2 cellular contexts compared by ENCODE assay signal in the genomic region with DNA sequence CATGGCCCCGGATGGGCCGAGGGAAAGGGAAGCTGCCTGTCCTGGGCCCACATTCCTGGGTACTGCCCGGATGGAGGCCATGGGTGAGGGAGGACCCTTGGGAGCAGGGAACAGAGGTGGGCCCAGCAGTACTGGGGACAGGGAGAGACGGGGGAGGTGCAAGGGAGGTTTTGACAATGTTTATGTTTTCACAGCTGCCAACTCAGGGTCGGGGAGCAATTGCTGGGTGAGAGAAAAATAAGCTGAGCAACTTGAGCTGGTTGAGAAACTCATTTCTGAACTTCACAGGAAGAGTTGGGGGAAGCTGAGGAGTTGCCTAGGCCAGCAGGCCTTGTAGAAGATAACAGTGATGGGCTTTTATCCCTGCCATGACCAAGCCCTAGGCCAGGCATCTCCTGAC.
TF ChIP-seq lines count a peak whose summit lies in the region.

No MANE protein-coding gene starts in this region.

TF ChIP-seq in IMR-90, 13 proteins besides CTCF, POLR2A, EP300 and RAD21:
- no peak for TF ChIP-seq MAZ (IDR thresholded peaks at IDR 0.05; ENCODE audit: borderline replicate concordance, low read depth, low read length)
- no peak for TF ChIP-seq MXI1 (IDR thresholded peaks at IDR 0.05; ENCODE audit: borderline replicate concordance, low read depth, low read length)
- TF ChIP-seq BHLHE40 (IDR thresholded peaks at IDR 0.05; ENCODE audit: low read depth, low read length): no peak
- TF ChIP-seq RCOR1 (IDR thresholded peaks at IDR 0.05; ENCODE audit: insufficient replicate concordance, low read length): no peak
- no peak for TF ChIP-seq RFX5 (IDR thresholded peaks at IDR 0.05; ENCODE audit: low read depth, low read length)
- no peak for TF ChIP-seq NFE2L2 (IDR thresholded peaks at IDR 0.05; ENCODE audit: low read depth, low read length)
- TF ChIP-seq FOS (IDR thresholded peaks at IDR 0.05; ENCODE audit: low read depth, low read length): no peak
- TF ChIP-seq CHD1 (IDR thresholded peaks at IDR 0.05; ENCODE audit: low read depth, low read length): no peak
- TF ChIP-seq SMC3 (IDR thresholded peaks at IDR 0.05; ENCODE audit: low read depth, low read length): no peak
- TF ChIP-seq, protein P1, sequence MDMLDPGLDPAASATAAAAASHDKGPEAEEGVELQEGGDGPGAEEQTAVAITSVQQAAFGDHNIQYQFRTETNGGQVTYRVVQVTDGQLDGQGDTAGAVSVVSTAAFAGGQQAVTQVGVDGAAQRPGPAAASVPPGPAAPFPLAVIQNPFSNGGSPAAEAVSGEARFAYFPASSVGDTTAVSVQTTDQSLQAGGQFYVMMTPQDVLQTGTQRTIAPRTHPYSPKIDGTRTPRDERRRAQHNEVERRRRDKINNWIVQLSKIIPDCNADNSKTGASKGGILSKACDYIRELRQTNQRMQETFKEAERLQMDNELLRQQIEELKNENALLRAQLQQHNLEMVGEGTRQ (IDR thresholded peaks at IDR 0.05; ENCODE audit: low read depth, low read length): no peak
- TF ChIP-seq CEBPB (IDR thresholded peaks at IDR 0.05; ENCODE audit: low read depth, low read length): no peak
- no peak for TF ChIP-seq MAFK (IDR thresholded peaks at IDR 0.05; ENCODE audit: low read depth, low read length)
- TF ChIP-seq, protein P2, sequence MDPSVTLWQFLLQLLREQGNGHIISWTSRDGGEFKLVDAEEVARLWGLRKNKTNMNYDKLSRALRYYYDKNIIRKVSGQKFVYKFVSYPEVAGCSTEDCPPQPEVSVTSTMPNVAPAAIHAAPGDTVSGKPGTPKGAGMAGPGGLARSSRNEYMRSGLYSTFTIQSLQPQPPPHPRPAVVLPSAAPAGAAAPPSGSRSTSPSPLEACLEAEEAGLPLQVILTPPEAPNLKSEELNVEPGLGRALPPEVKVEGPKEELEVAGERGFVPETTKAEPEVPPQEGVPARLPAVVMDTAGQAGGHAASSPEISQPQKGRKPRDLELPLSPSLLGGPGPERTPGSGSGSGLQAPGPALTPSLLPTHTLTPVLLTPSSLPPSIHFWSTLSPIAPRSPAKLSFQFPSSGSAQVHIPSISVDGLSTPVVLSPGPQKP (IDR thresholded peaks at IDR 0.05; ENCODE audit: borderline replicate concordance, low read depth, low read length): no peak

TF ChIP-seq in GM12891, 5 proteins besides CTCF, POLR2A, EP300 and RAD21:
- TF ChIP-seq PAX5 (IDR thresholded peaks at IDR 0.05; ENCODE audit: insufficient read depth, low read length, severe bottlenecking): no peak
- no peak for TF ChIP-seq TAF1 (IDR thresholded peaks at IDR 0.05; ENCODE audit: low read depth, low read length)
- no peak for TF ChIP-seq POU2F2 (IDR thresholded peaks at IDR 0.05; ENCODE audit: low read depth, low read length)
- TF ChIP-seq POLR2AphosphoS5 (IDR thresholded peaks at IDR 0.05; ENCODE audit: low read depth, low read length): no peak
- TF ChIP-seq SPI1 (IDR thresholded peaks at IDR 0.05; ENCODE audit: low read depth, low read length): no peak
